In genomic region chr4:115054836-115055235, GRCh38 we compare ENCODE assay signal across 22 cellular contexts. TPM values are rescaled to one million over a fixed set of nuclear protein-coding genes. Genes with fewer than 3 reads are reported as not detected.
DNase-seq lines count a peak whose midpoint lies in the region; ATAC-seq and TF ChIP-seq lines count a peak whose summit lies in the region.
"Had no signal": no experiment of that assay in that cellular context is flagged by ENCODE, and none has a peak within 500 bp of the region (broad histone marks: within the 10 kb centered on the region; RNA-seq: fewer than 3 reads in every experiment).

No MANE protein-coding gene starts in this region.

- ATAC-seq in mucosa of descending colon (no peak), body of pancreas (no peak), left lung (no peak)

- H3K9me3 ChIP-seq in mucosa of descending colon (no peaks in the 10 kb centered on the region), ascending aorta (no peaks in the 10 kb centered on the region), body of pancreas (no peaks in the 10 kb centered on the region), left lung (no peaks in the 10 kb centered on the region)

- H3K4me3 ChIP-seq in epithelial cell of esophagus (ENCODE audit: low read length) (no peak overlapping the region), mucosa of descending colon (no peak overlapping the region), ascending aorta (no peak overlapping the region), body of pancreas (no peak overlapping the region), left lung (no peak overlapping the region)

- H3K27ac ChIP-seq in ascending aorta (no peak overlapping the region), body of pancreas (no peak overlapping the region), left lung (no peak overlapping the region)

- DNase-seq in COR-L47 (lab: John Stamatoyannopoulos, UW) = peak; percentile 18
- peak; percentile 5 for DNase-seq in H4 (ENCODE audit: low spot score)
- DNase-seq in NCI-H748 (lab: John Stamatoyannopoulos, UW; ENCODE audit: unreplicated experiment) = peak; percentile 69
- DNase-seq in epithelial cell of esophagus (ENCODE audit: low read depth) = peak; percentile 56
- DNase-seq in mucosa of descending colon = no peak
- no peak for DNase-seq in ascending aorta (ENCODE audit: low spot score in 2 of 2)
- no peak for DNase-seq in body of pancreas
- DNase-seq in left lung = no peak
- DNase-seq: activated CD4-positive, alpha-beta T cell treated with anti-CD3 and anti-CD28 coated beads, Interleukin-2, amount 10 ng/mL, durations not matched to agents 7 days and 5 days; activated naive CD4-positive, alpha-beta T cell treated with anti-CD3 and anti-CD28 coated beads, Interleukin-2, amount 10 ng/mL, durations not matched to agents 7 days and 5 days; activated T-cell treated with anti-CD3 and anti-CD28 coated beads for 4 hours; foreskin melanocyte; HFFc6; naive B cell; NCI-H1436 treated with DMSO at 0.1 percent for 48 hours; NCI-H345; small intestine; stimulated activated CD4-positive, alpha-beta T cell treated with anti-CD3 and anti-CD28 coated beads, Interleukin-4, amount 100 ng/mL, for 4 hours; stimulated activated CD8-positive, alpha-beta memory T cell treated with anti-CD3 and anti-CD28 coated beads, Interleukin-4, amount 100 ng/mL, for 48 hours had no signal

- WGBS in body of pancreas, 2 donors = 84 to 86% methylated on average over 4 of the region's 4 CpGs

- intact Hi-C loops in mucosa of descending colon (cut with DNase I, micrococcal nuclease) (no loop called here), ascending aorta (cut with DNase I) (no loop called here), body of pancreas (cut with DNase I) (no loop called here), left lung (cut with DNase I) (no loop called here)

- TF ChIP-seq CTCF in epithelial cell of esophagus (IDR thresholded peaks at IDR 0.05; ENCODE audit: insufficient read depth, low read depth, low read length, missing control alignments) = peak; percentile 46
- TF ChIP-seq CTCF in mucosa of descending colon (IDR thresholded peaks at IDR 0.05) = no peak
- no peak for TF ChIP-seq CTCF in ascending aorta (IDR thresholded peaks at IDR 0.05)
- no peak for TF ChIP-seq CTCF in body of pancreas (IDR thresholded peaks at IDR 0.05)
- TF ChIP-seq CTCF in left lung (IDR thresholded peaks at IDR 0.05) = no peak

- no peaks in the 10 kb centered on the region for H3K36me3 ChIP-seq in mucosa of descending colon (ENCODE audit: low read depth)
- no peaks in the 10 kb centered on the region for H3K36me3 ChIP-seq in ascending aorta
- H3K36me3 ChIP-seq in body of pancreas (replicated peaks in 1 of 2; ENCODE audit: insufficient read depth in 1 of 2, low read depth in 2 of 2) = no peaks in the 10 kb centered on the region
- H3K36me3 ChIP-seq in left lung = no peaks in the 10 kb centered on the region

- H3K4me1 ChIP-seq in mucosa of descending colon (ENCODE audit: low read depth) = no peaks in the 10 kb centered on the region
- H3K4me1 ChIP-seq in ascending aorta = no peaks in the 10 kb centered on the region
- no peaks in the 10 kb centered on the region for H3K4me1 ChIP-seq in body of pancreas
- no peaks in the 10 kb centered on the region for H3K4me1 ChIP-seq in left lung

- TF ChIP-seq POLR2A in body of pancreas (IDR thresholded peaks at IDR 0.05) = no peak

- no peaks in the 10 kb centered on the region for H3K27me3 ChIP-seq in ascending aorta
- no peaks in the 10 kb centered on the region for H3K27me3 ChIP-seq in body of pancreas
- no peaks in the 10 kb centered on the region for H3K27me3 ChIP-seq in left lung

RNA-seq across cellular contexts. Expression of gene NDST4, which starts 58.6 kb away (rescaled TPM):
- 0.10 and 1.3 TPM in 2 replicates for total RNA-seq in H4 (2014; rRNA removed; shearing (Covaris generic))
- total RNA-seq in mucosa of descending colon (under 1 TPM in 1 of 3 donors, not detected in 2; 0.20 TPM), ascending aorta (not detected), body of pancreas (not detected), left lung (not detected)
- total RNA-seq: activated CD4-positive, alpha-beta T cell treated with anti-CD3 and anti-CD28 coated beads, Interleukin-2, amount 10 ng/mL, durations not matched to agents 7 days and 5 days; endothelial cell of umbilical vein; HFFc6; lower leg skin; posterior vena cava had no signal

Comparison
In these comparisons a context has a peak if more than half of its experiments do, and no peak if none do; other contexts are left out.
1. DNase-seq: peak in COR-L47 (single experiment), H4 (single experiment), NCI-H748 (single experiment) and epithelial cell of esophagus (single experiment); none in mucosa of descending colon (0 of 3), ascending aorta (0 of 2), body of pancreas (0 of 4) and left lung (0 of 2).